8 cellular contexts compared by ENCODE assay signal in the genomic region with DNA sequence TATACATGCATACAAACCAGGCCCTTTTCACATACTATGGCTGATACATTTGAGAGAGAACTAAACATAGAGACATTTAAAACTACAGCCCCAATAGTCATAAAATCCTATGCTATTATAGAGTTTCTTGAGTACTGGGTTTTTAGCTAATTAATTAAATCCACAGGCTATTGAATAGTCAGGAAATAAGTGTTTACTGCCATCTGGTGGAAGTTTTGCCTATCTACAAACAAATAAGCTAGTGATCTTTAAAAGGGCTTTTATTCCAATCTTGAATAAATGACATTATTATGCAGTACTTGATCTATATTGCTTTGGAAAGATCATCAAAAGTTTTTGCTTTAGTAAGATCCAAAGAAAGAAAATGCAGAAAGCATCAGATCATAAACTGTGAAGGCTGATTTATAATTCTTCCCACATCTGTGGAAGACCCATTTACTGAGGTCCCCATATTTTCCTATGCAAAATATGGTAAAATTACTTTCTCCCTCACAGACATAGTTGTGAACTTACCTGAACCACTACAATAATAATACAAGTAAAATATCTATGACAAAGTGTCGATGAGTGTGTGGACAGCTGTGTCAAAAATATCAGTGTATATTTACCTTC.
A peak's percentile ranks its signal among the peaks of the same experiment; 100 is the strongest.
DNase-seq lines count a peak whose midpoint lies in the region.

No MANE protein-coding gene starts in this region.

- CTCF ChIA-PET in activated CD4-positive, alpha-beta T cell treated with anti-CD3 and anti-CD28 coated beads, Interleukin-2, amount 10 ng/mL, durations not matched to agents 7 days and 5 days (lab: Charles Lee) = interaction anchor here (1.0 to 1.2 kb wide), 2 partner anchors 13 to 119 kb away, joined by 3 read pairs; no protein-coding TSS in a partner anchor

- no peak overlapping the region for H3K4me3 Mint-ChIP-seq in activated CD4-positive, alpha-beta T cell treated with anti-CD3 and anti-CD28 coated beads, Interleukin-2, amount 10 ng/mL, durations not matched to agents 7 days and 5 days

- H3K36me3 Mint-ChIP-seq in activated CD4-positive, alpha-beta T cell treated with anti-CD3 and anti-CD28 coated beads, Interleukin-2, amount 10 ng/mL, durations not matched to agents 7 days and 5 days (ENCODE audit: low read depth) = peaks cover 4% of the 10 kb centered on the region

- H3K4me1 Mint-ChIP-seq in activated CD4-positive, alpha-beta T cell treated with anti-CD3 and anti-CD28 coated beads, Interleukin-2, amount 10 ng/mL, durations not matched to agents 7 days and 5 days = no peaks in the 10 kb centered on the region

- peak; percentile 13 for DNase-seq in activated CD4-positive, alpha-beta T cell treated with anti-CD3 and anti-CD28 coated beads, Interleukin-2, amount 10 ng/mL, durations not matched to agents 7 days and 5 days
- no peak for DNase-seq in activated CD4-positive, alpha-beta T cell treated with anti-CD3 and anti-CD28 coated beads, Interleukin-2, amount 50 U/mL, for 48 hours
- DNase-seq in NCI-H1694 (lab: John Stamatoyannopoulos, UW) = peak; percentile 56
- DNase-seq in amniotic epithelial cell (ENCODE audit: low read depth) = peak; percentile 60
- DNase-seq in left kidney (ENCODE audit: low read depth, low spot score) = peak; percentile 67
- no peak for DNase-seq in ureter (ENCODE audit: low spot score)
- DNase-seq in AG08396 (ENCODE audit: low spot score) = no peak
- no peak for DNase-seq in OCI-M2 (lab: John Stamatoyannopoulos, UW; ENCODE audit: unreplicated experiment)

- H3K9me3 Mint-ChIP-seq in activated CD4-positive, alpha-beta T cell treated with anti-CD3 and anti-CD28 coated beads, Interleukin-2, amount 10 ng/mL, durations not matched to agents 7 days and 5 days = no peaks in the 10 kb centered on the region

- no peaks in the 10 kb centered on the region for H3K27me3 Mint-ChIP-seq in activated CD4-positive, alpha-beta T cell treated with anti-CD3 and anti-CD28 coated beads, Interleukin-2, amount 10 ng/mL, durations not matched to agents 7 days and 5 days

- no peak overlapping the region for H3K27ac Mint-ChIP-seq in activated CD4-positive, alpha-beta T cell treated with anti-CD3 and anti-CD28 coated beads, Interleukin-2, amount 10 ng/mL, durations not matched to agents 7 days and 5 days

- POLR2A ChIA-PET in activated CD4-positive, alpha-beta T cell treated with anti-CD3 and anti-CD28 coated beads, Interleukin-2, amount 10 ng/mL, durations not matched to agents 7 days and 5 days (lab: Charles Lee) = no interaction called here

Comparison
In these comparisons a context has a peak if more than half of its experiments do, and no peak if none do; other contexts are left out.
1. DNase-seq: peak in activated CD4-positive, alpha-beta T cell treated with anti-CD3 and anti-CD28 coated beads, Interleukin-2, amount 10 ng/mL, durations not matched to agents 7 days and 5 days (single experiment), NCI-H1694 (single experiment), amniotic epithelial cell (single experiment) and left kidney (single experiment); none in activated CD4-positive, alpha-beta T cell treated with anti-CD3 and anti-CD28 coated beads, Interleukin-2, amount 50 U/mL, for 48 hours (0 of 2), ureter (single experiment), AG08396 (single experiment) and OCI-M2 (single experiment).